In the genomic region with DNA sequence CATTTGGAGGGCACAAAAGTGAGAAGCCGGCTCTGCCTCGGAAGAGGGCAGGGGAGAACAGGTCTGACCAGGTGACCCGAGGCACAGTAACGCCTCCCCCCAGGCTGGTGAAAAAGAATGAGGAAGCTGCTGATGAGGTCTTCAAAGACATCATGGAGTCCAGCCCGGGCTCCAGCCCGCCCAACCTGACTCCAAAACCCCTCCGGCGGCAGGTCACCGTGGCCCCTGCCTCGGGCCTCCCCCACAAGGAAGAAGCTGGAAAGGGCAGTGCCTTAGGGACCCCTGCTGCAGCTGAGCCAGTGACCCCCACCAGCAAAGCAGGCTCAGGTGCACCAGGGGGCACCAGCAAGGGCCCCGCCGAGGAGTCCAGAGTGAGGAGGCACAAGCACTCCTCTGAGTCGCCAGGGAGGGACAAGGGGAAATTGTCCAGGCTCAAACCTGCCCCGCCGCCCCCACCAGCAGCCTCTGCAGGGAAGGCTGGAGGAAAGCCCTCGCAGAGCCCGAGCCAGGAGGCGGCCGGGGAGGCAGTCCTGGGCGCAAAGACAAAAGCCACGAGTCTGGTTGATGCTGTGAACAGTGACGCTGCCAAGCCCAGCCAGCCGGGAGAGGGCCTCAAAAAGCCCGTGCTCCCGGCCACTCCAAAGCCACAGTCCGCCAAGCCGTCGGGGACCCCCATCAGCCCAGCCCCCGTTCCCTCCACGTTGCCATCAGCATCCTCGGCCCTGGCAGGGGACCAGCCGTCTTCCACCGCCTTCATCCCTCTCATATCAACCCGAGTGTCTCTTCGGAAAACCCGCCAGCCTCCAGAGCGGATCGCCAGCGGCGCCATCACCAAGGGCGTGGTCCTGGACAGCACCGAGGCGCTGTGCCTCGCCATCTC, we compare ENCODE assay signal across 1 cellular context.
TF ChIP-seq lines count a peak whose summit lies in the region.

No MANE protein-coding gene starts in this region.

TF ChIP-seq in WTC11, 78 proteins besides CTCF, POLR2A, EP300 and RAD21 (continued from another document):
- TF ChIP-seq, protein P1, sequence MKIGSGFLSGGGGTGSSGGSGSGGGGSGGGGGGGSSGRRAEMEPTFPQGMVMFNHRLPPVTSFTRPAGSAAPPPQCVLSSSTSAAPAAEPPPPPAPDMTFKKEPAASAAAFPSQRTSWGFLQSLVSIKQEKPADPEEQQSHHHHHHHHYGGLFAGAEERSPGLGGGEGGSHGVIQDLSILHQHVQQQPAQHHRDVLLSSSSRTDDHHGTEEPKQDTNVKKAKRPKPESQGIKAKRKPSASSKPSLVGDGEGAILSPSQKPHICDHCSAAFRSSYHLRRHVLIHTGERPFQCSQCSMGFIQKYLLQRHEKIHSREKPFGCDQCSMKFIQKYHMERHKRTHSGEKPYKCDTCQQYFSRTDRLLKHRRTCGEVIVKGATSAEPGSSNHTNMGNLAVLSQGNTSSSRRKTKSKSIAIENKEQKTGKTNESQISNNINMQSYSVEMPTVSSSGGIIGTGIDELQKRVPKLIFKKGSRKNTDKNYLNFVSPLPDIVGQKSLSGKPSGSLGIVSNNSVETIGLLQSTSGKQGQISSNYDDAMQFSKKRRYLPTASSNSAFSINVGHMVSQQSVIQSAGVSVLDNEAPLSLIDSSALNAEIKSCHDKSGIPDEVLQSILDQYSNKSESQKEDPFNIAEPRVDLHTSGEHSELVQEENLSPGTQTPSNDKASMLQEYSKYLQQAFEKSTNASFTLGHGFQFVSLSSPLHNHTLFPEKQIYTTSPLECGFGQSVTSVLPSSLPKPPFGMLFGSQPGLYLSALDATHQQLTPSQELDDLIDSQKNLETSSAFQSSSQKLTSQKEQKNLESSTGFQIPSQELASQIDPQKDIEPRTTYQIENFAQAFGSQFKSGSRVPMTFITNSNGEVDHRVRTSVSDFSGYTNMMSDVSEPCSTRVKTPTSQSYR (CRISPR knock-in tag; IDR thresholded peaks at IDR 0.05), result no peak
- no peak for TF ChIP-seq NFE2L1 (CRISPR knock-in tag; IDR thresholded peaks at IDR 0.05)
- TF ChIP-seq SP1 (CRISPR knock-in tag; conservative IDR thresholded peaks at IDR 0.05), result no peak
- TF ChIP-seq, protein P2, sequence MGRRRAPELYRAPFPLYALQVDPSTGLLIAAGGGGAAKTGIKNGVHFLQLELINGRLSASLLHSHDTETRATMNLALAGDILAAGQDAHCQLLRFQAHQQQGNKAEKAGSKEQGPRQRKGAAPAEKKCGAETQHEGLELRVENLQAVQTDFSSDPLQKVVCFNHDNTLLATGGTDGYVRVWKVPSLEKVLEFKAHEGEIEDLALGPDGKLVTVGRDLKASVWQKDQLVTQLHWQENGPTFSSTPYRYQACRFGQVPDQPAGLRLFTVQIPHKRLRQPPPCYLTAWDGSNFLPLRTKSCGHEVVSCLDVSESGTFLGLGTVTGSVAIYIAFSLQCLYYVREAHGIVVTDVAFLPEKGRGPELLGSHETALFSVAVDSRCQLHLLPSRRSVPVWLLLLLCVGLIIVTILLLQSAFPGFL (CRISPR knock-in tag; IDR thresholded peaks at IDR 0.05; ENCODE audit: borderline replicate concordance), result no peak
- TF ChIP-seq, protein P3, sequence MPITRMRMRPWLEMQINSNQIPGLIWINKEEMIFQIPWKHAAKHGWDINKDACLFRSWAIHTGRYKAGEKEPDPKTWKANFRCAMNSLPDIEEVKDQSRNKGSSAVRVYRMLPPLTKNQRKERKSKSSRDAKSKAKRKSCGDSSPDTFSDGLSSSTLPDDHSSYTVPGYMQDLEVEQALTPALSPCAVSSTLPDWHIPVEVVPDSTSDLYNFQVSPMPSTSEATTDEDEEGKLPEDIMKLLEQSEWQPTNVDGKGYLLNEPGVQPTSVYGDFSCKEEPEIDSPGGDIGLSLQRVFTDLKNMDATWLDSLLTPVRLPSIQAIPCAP (CRISPR knock-in tag; IDR thresholded peaks at IDR 0.05), result no peak
- no peak for TF ChIP-seq ETV6 (CRISPR knock-in tag; IDR thresholded peaks at IDR 0.05)
- TF ChIP-seq, protein P4, sequence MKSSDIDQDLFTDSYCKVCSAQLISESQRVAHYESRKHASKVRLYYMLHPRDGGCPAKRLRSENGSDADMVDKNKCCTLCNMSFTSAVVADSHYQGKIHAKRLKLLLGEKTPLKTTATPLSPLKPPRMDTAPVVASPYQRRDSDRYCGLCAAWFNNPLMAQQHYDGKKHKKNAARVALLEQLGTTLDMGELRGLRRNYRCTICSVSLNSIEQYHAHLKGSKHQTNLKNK (CRISPR knock-in tag; IDR thresholded peaks at IDR 0.05), result no peak
- TF ChIP-seq, protein P5, sequence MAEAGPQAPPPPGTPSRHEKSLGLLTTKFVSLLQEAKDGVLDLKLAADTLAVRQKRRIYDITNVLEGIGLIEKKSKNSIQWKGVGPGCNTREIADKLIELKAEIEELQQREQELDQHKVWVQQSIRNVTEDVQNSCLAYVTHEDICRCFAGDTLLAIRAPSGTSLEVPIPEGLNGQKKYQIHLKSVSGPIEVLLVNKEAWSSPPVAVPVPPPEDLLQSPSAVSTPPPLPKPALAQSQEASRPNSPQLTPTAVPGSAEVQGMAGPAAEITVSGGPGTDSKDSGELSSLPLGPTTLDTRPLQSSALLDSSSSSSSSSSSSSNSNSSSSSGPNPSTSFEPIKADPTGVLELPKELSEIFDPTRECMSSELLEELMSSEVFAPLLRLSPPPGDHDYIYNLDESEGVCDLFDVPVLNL (CRISPR knock-in tag; IDR thresholded peaks at IDR 0.05; ENCODE audit: borderline replicate concordance, low read depth), result no peak
- no peak for TF ChIP-seq MXD4 (CRISPR knock-in tag; IDR thresholded peaks at IDR 0.05; ENCODE audit: borderline replicate concordance)
